8 cellular contexts compared by ENCODE assay signal in the genomic region with DNA sequence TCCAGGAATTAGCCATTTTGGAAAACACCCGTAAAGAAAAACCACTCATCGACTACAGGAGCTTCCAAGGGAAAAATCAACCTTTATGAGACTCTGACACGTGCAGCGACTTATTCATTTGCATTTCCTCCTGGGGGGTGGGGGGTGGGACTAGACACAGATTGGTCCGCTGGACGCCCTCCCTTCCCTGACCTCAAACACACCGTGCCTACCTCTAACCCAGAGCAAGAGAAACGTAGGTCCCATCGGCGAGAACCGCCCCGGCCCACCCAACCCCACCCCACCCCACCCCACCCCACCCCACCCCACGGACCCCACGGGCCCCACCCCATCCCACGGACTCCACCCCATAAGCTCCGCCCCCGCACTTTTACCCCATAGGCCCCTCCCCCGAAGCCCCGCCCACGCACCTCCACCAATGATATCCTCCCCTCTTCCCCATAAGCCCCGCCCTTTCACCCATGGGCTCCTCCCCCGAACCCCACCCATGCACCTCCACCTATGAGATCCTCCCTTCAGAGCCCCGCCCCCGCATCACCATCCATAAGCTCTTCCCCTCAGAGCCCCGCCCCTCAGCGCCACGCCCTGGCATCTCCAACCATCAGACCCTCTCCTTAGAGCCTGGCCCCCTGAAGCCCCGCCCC. TPM values are rescaled to one million over a fixed set of nuclear protein-coding genes. Genes with fewer than 3 reads are reported as not detected.
A peak's percentile ranks its signal among the peaks of the same experiment; 100 is the strongest.
DNase-seq lines count a peak whose midpoint lies in the region; ATAC-seq and TF ChIP-seq lines count a peak whose summit lies in the region.

No MANE protein-coding gene starts in this region.

- H3K4me1 ChIP-seq in BLaER1 treated with 17β-estradiol and CSF1 and Interleukin-3, amounts not matched to agents 10 nM and 100 nM: peaks cover 13 to 27% (median 21%) of the 10 kb centered on the region in 10 experiments; a peak in 19 of 20 replicates
- H3K4me1 ChIP-seq in Karpas-422 (ENCODE audit: low read length): peaks cover 17% of the 10 kb centered on the region
- H3K4me1 ChIP-seq in effector memory CD4-positive, alpha-beta T cell (ENCODE audit: control insufficient read depth, insufficient read depth, low read length, poor library complexity, severe bottlenecking): peaks cover 22% of the 10 kb centered on the region
- peaks cover 11% of the 10 kb centered on the region for H3K4me1 ChIP-seq in osteoblast (ENCODE audit: insufficient read depth, low read length)

- no peak overlapping the region for H2AFZ ChIP-seq in Karpas-422 (ENCODE audit: low read length)
- peak overlapping the region; percentile 56 for H2AFZ ChIP-seq in osteoblast (ENCODE audit: low read length)

- peak overlapping the region; percentile 88 to 100 (median 98); a peak in 19 of 20 replicates for H3K4me3 ChIP-seq in BLaER1 treated with 17β-estradiol and CSF1 and Interleukin-3, amounts not matched to agents 10 nM and 100 nM
- peak overlapping the region; percentile 25; the same call in 1 of the 2 replicates for H3K4me3 ChIP-seq in Karpas-422 (ENCODE audit: low read length)
- no peak overlapping the region for H3K4me3 ChIP-seq in effector memory CD4-positive, alpha-beta T cell (ENCODE audit: insufficient read depth, low read depth, low read length, poor library complexity, severe bottlenecking)
- peak overlapping the region; percentile 93 for H3K4me3 ChIP-seq in osteoblast (ENCODE audit: insufficient read depth, low read length)

- no peak overlapping the region; a peak in 1 of 22 replicates for H3K9ac ChIP-seq in BLaER1 treated with 17β-estradiol and CSF1 and Interleukin-3, amounts not matched to agents 10 nM and 100 nM
- H3K9ac ChIP-seq in Karpas-422 (ENCODE audit: low read length): no peak overlapping the region

- peaks cover 28% of the 10 kb centered on the region for H3K79me2 ChIP-seq in Karpas-422 (ENCODE audit: low read length)
- H3K79me2 ChIP-seq in osteoblast (ENCODE audit: insufficient read depth, low read length): peaks cover 18% of the 10 kb centered on the region

- peaks cover 0 to 56% (median 37%) of the 10 kb centered on the region in 11 experiments; a peak in 17 of 22 replicates for H4K20me1 ChIP-seq in BLaER1 treated with 17β-estradiol and CSF1 and Interleukin-3, amounts not matched to agents 10 nM and 100 nM
- H4K20me1 ChIP-seq in Karpas-422 (ENCODE audit: insufficient read depth, low read depth, low read length): peaks cover 7% of the 10 kb centered on the region; the same call in 1 of the 2 replicates
- H4K20me1 ChIP-seq in osteoblast (ENCODE audit: insufficient read depth, low read length): peaks cover 3% of the 10 kb centered on the region

- TF ChIP-seq CTCF in osteoblast (IDR thresholded peaks at IDR 0.05; ENCODE audit: extremely low read depth, low read depth, low read length): no peak

- peak overlapping the region in 10 of 11 experiments; percentile 18 to 58 (median 36); a peak in 15 of 22 replicates for H3K4me2 ChIP-seq in BLaER1 treated with 17β-estradiol and CSF1 and Interleukin-3, amounts not matched to agents 10 nM and 100 nM
- H3K4me2 ChIP-seq in Karpas-422 (ENCODE audit: low read depth, low read length, poor library complexity, severe bottlenecking) (no peak overlapping the region), osteoblast (ENCODE audit: insufficient read depth, low read length) (peak overlapping the region; percentile 74)

- H3K36me3 ChIP-seq in BLaER1 treated with 17β-estradiol and CSF1 and Interleukin-3, amounts not matched to agents 10 nM and 100 nM: peaks cover 37 to 45% (median 41%) of the 10 kb centered on the region in 11 experiments
- peaks cover 11% of the 10 kb centered on the region for H3K36me3 ChIP-seq in Karpas-422 (ENCODE audit: insufficient read depth, low read length)
- peaks cover 33% of the 10 kb centered on the region for H3K36me3 ChIP-seq in effector memory CD4-positive, alpha-beta T cell (ENCODE audit: control insufficient read depth, insufficient read depth, low read length)
- H3K36me3 ChIP-seq in osteoblast (ENCODE audit: insufficient read depth, low read length): peaks cover 8% of the 10 kb centered on the region

- peaks cover 0 to 7% (median 0%) of the 10 kb centered on the region in 11 experiments; a peak in 3 of 22 replicates for H3K9me3 ChIP-seq in BLaER1 treated with 17β-estradiol and CSF1 and Interleukin-3, amounts not matched to agents 10 nM and 100 nM (replicated peaks in 1 of 11)
- H3K9me3 ChIP-seq in Karpas-422 (ENCODE audit: low read length): no peaks in the 10 kb centered on the region
- H3K9me3 ChIP-seq in effector memory CD4-positive, alpha-beta T cell (ENCODE audit: control insufficient read depth, low read length): no peaks in the 10 kb centered on the region
- H3K9me3 ChIP-seq in osteoblast (ENCODE audit: low read depth, low read length): no peaks in the 10 kb centered on the region

- no peaks in the 10 kb centered on the region for H3K9me2 ChIP-seq in Karpas-422 (replicated peaks; ENCODE audit: insufficient read depth, low read length)

- DNase-seq in Karpas-422 (no peak), osteoblast (ENCODE audit: insufficient read length, low spot score, missing footprints) (peak; percentile 98), COR-L47 (lab: John Stamatoyannopoulos, UW) (no peak), NCI-H1417 (lab: John Stamatoyannopoulos, UW) (no peak)
- DNase-seq in effector memory CD4-positive, alpha-beta T cell: no peak

- ATAC-seq in HG03439 (IDR thresholded peaks at IDR 0.05; ENCODE audit: unreplicated experiment): no peak
- no peak for ATAC-seq in esophagus mucosa

- peak overlapping the region in 5 of 11 experiments; percentile 29 to 100 (median 49); a peak in 5 of 22 replicates for H3K27ac ChIP-seq in BLaER1 treated with 17β-estradiol and CSF1 and Interleukin-3, amounts not matched to agents 10 nM and 100 nM
- no peak overlapping the region for H3K27ac ChIP-seq in Karpas-422 (ENCODE audit: low read length)
- H3K27ac ChIP-seq in effector memory CD4-positive, alpha-beta T cell (ENCODE audit: insufficient read depth, low read length, poor library complexity, severe bottlenecking): peak overlapping the region; percentile 94
- H3K27ac ChIP-seq in osteoblast (ENCODE audit: low read depth, low read length): no peak overlapping the region

- H3K27me3 ChIP-seq in BLaER1 treated with 17β-estradiol and CSF1 and Interleukin-3, amounts not matched to agents 10 nM and 100 nM: no peaks in the 10 kb centered on the region
- H3K27me3 ChIP-seq in Karpas-422 (ENCODE audit: low read length) (no peaks in the 10 kb centered on the region), osteoblast (ENCODE audit: insufficient read depth, low read length) (no peaks in the 10 kb centered on the region)
- no peaks in the 10 kb centered on the region for H3K27me3 ChIP-seq in effector memory CD4-positive, alpha-beta T cell (replicated peaks; ENCODE audit: control insufficient read depth, insufficient read depth, low read length, poor library complexity, severe bottlenecking)

RNA-seq across cellular contexts. Expression of a gene that starts 1.1 kb away (rescaled TPM):
- 19.4 and 57.3 TPM in 2 replicates for total RNA-seq in Karpas-422 (2014; rRNA removed; shearing (Covaris generic); ENCODE audit: low replicate concordance)
- total RNA-seq in osteoblast (34.2 and 34.4 TPM in 2 replicates), esophagus mucosa (35.3 TPM)

RNA-seq across cellular contexts. Expression of a gene that starts 36.4 kb away (rescaled TPM):
- total RNA-seq in Karpas-422 (2014; rRNA removed; shearing (Covaris generic); ENCODE audit: low replicate concordance): 49.4 and 69.5 TPM in 2 replicates
- total RNA-seq in osteoblast: 3.3 and 4.1 TPM in 2 replicates
- total RNA-seq in esophagus mucosa: 17.8 TPM
